Comparison of ENCODE assay signal across 16 cellular contexts in genomic region chr11:2521081-2521480, GRCh38.
A peak's percentile ranks its signal among the peaks of the same experiment; 100 is the strongest.
DNase-seq lines count a peak whose midpoint lies in the region; ATAC-seq and TF ChIP-seq lines count a peak whose summit lies in the region.
"Had no signal": no experiment of that assay in that cellular context is flagged by ENCODE, and none has a peak within 500 bp of the region (broad histone marks: within the 10 kb centered on the region; RNA-seq: fewer than 3 reads in every experiment).

No MANE protein-coding gene starts in this region.

- DNase-seq in natural killer cell treated with Interleukin-12 subunit alpha and Interleukin-12 subunit beta and Interleukin-15 and Interleukin-18, amount 100 ng/mL, for 72 hours (ENCODE audit: low spot score) = peak; percentile 44
- DNase-seq in natural killer cell (no peak), glutamatergic neuron (peak; percentile 13), osteoblast (ENCODE audit: insufficient read length, low spot score, missing footprints) (peak; percentile 45), aorta (peak; percentile 21 to 68), esophagus squamous epithelium (lab: John Stamatoyannopoulos, UW) (no peak), OCI-LY7 (ENCODE audit: low spot score) (no peak)
- DNase-seq: foreskin fibroblast, HFFc6, NCI-H1092, NCI-H2107 had no signal

- no peak for ATAC-seq in natural killer cell treated with Interleukin-12 subunit alpha and Interleukin-12 subunit beta and Interleukin-15 and Interleukin-18, amount 100 ng/mL, for 72 hours
- ATAC-seq in natural killer cell (no peak), aorta (ENCODE audit: low FRiP score) (no peak), HG03196 (IDR thresholded peaks at IDR 0.05; ENCODE audit: unreplicated experiment) (no peak)
- ATAC-seq: K562 had no signal

- H3K9me2 ChIP-seq in OCI-LY7 (ENCODE audit: insufficient read depth, low read length) = no peaks in the 10 kb centered on the region

- H3K4me2 ChIP-seq in osteoblast (ENCODE audit: insufficient read depth, low read length) (no peak overlapping the region), OCI-LY7 (ENCODE audit: low read length) (no peak overlapping the region)

- TF ChIP-seq CTCF in natural killer cell (IDR thresholded peaks at IDR 0.05) = no peak
- TF ChIP-seq CTCF in glutamatergic neuron (IDR thresholded peaks at IDR 0.05; ENCODE audit: partially characterized antibody, unreplicated experiment) = no peak
- no peak for TF ChIP-seq CTCF in osteoblast (IDR thresholded peaks at IDR 0.05; ENCODE audit: extremely low read depth, low read depth, low read length)
- TF ChIP-seq CTCF in esophagus squamous epithelium (IDR thresholded peaks at IDR 0.05) = no peak
- TF ChIP-seq CTCF in OCI-LY7 (conservative IDR thresholded peaks at IDR 0.05; ENCODE audit: low read length) = no peak

- H3K4me1 ChIP-seq in osteoblast (ENCODE audit: insufficient read depth, low read length) = no peaks in the 10 kb centered on the region
- H3K4me1 ChIP-seq in aorta (ENCODE audit: control insufficient read depth in 1 of 2, insufficient read depth in 2 of 2, low read length in 2 of 2) = no peaks in the 10 kb centered on the region
- peaks cover 0 to 13% (median 0%) of the 10 kb centered on the region in 3 donors for H3K4me1 ChIP-seq in esophagus squamous epithelium
- peaks cover under 1% of the 10 kb centered on the region for H3K4me1 ChIP-seq in OCI-LY7 (ENCODE audit: insufficient read depth, low read length, poor library complexity, severe bottlenecking)

- H3K4me3 ChIP-seq in osteoblast (ENCODE audit: insufficient read depth, low read length) (no peak overlapping the region), aorta (ENCODE audit: low read length in 2 of 2) (no peak overlapping the region), esophagus squamous epithelium (no peak overlapping the region), OCI-LY7 (ENCODE audit: low read depth, low read length, poor library complexity, severe bottlenecking) (no peak overlapping the region)
- H3K4me3 ChIP-seq: K562 had no signal

- H3K9me3 Mint-ChIP-seq in natural killer cell treated with Interleukin-12 subunit alpha and Interleukin-12 subunit beta and Interleukin-15 and Interleukin-18, amount 100 ng/mL, for 72 hours = no peaks in the 10 kb centered on the region
- H3K9me3 Mint-ChIP-seq in natural killer cell (no peaks in the 10 kb centered on the region), glutamatergic neuron (ENCODE audit: unreplicated experiment) (no peaks in the 10 kb centered on the region)
- H3K9me3 Mint-ChIP-seq: central memory CD8-positive, alpha-beta T cell; HFFc6; memory B cell; stimulated activated naive CD8-positive, alpha-beta T cell treated with anti-CD3 and anti-CD28 coated beads, Interleukin-15, Interleukin-2, amounts not matched to agents 100 ng/mL and 50 ng/mL, for 24 hours had no signal

- H3K27ac Mint-ChIP-seq in natural killer cell treated with Interleukin-12 subunit alpha and Interleukin-12 subunit beta and Interleukin-15 and Interleukin-18, amount 100 ng/mL, for 72 hours = no peak overlapping the region
- H3K27ac Mint-ChIP-seq in natural killer cell (no peak overlapping the region), glutamatergic neuron (ENCODE audit: unreplicated experiment) (no peak overlapping the region)
- H3K27ac Mint-ChIP-seq: HFFc6; memory B cell; stimulated activated naive CD8-positive, alpha-beta T cell treated with anti-CD3 and anti-CD28 coated beads, Interleukin-15, Interleukin-2, amounts not matched to agents 100 ng/mL and 50 ng/mL, for 24 hours had no signal

- H3K36me3 ChIP-seq in osteoblast (ENCODE audit: insufficient read depth, low read length) (no peaks in the 10 kb centered on the region), aorta (ENCODE audit: control insufficient read depth in 1 of 2, insufficient read depth in 2 of 2, low read length in 1 of 2) (no peaks in the 10 kb centered on the region), esophagus squamous epithelium (no peaks in the 10 kb centered on the region), OCI-LY7 (ENCODE audit: insufficient read depth, low read length) (no peaks in the 10 kb centered on the region)

- no peak overlapping the region for H3K4me3 Mint-ChIP-seq in natural killer cell treated with Interleukin-12 subunit alpha and Interleukin-12 subunit beta and Interleukin-15 and Interleukin-18, amount 100 ng/mL, for 72 hours
- H3K4me3 Mint-ChIP-seq in natural killer cell (no peak overlapping the region), glutamatergic neuron (ENCODE audit: unreplicated experiment) (no peak overlapping the region)
- H3K4me3 Mint-ChIP-seq: central memory CD8-positive, alpha-beta T cell; HFFc6; memory B cell; stimulated activated naive CD8-positive, alpha-beta T cell treated with anti-CD3 and anti-CD28 coated beads, Interleukin-15, Interleukin-2, amounts not matched to agents 100 ng/mL and 50 ng/mL, for 24 hours had no signal

- BruUV-seq in OCI-LY7 (replicated peaks; lab: Mats Ljungman, UMichigan) = no TSS peak

- no peak overlapping the region for H3K27ac ChIP-seq in osteoblast (ENCODE audit: low read depth, low read length)
- H3K27ac ChIP-seq in aorta (ENCODE audit: low read depth in 1 of 2, low read length in 2 of 2) = no peak overlapping the region
- H3K27ac ChIP-seq in esophagus squamous epithelium = no peak overlapping the region
- no peak overlapping the region for H3K27ac ChIP-seq in OCI-LY7 (ENCODE audit: low read depth, low read length, poor library complexity, severe bottlenecking)

- POLR2A ChIA-PET in OCI-LY7 (lab: Charles Lee) = no interaction called here

- no peaks in the 10 kb centered on the region for H3K4me1 Mint-ChIP-seq in natural killer cell treated with Interleukin-12 subunit alpha and Interleukin-12 subunit beta and Interleukin-15 and Interleukin-18, amount 100 ng/mL, for 72 hours (ENCODE audit: low read depth in 2 of 2)
- H3K4me1 Mint-ChIP-seq in natural killer cell (no peaks in the 10 kb centered on the region), glutamatergic neuron (ENCODE audit: low read depth, unreplicated experiment) (peaks cover 1% of the 10 kb centered on the region)

- H2AFZ ChIP-seq in osteoblast (ENCODE audit: low read length) (no peak overlapping the region), OCI-LY7 (ENCODE audit: low read length) (no peak overlapping the region)

- 92 to 95% methylated on average over 17 of the region's 17 CpGs for WGBS in aorta, 2 donors
- WGBS in esophagus squamous epithelium, 2 donors = 90 to 92% methylated on average over 17 of the region's 17 CpGs

- no peak for TF ChIP-seq POLR2A in esophagus squamous epithelium (IDR thresholded peaks at IDR 0.05)

- H3K36me3 Mint-ChIP-seq in natural killer cell treated with Interleukin-12 subunit alpha and Interleukin-12 subunit beta and Interleukin-15 and Interleukin-18, amount 100 ng/mL, for 72 hours = no peaks in the 10 kb centered on the region
- H3K36me3 Mint-ChIP-seq in natural killer cell = no peaks in the 10 kb centered on the region
- peaks cover 5% of the 10 kb centered on the region for H3K36me3 Mint-ChIP-seq in glutamatergic neuron (ENCODE audit: unreplicated experiment)

- peaks cover 10% of the 10 kb centered on the region in 2 donors for H3K27me3 Mint-ChIP-seq in natural killer cell treated with Interleukin-12 subunit alpha and Interleukin-12 subunit beta and Interleukin-15 and Interleukin-18, amount 100 ng/mL, for 72 hours
- H3K27me3 Mint-ChIP-seq in natural killer cell (ENCODE audit: low read depth in 2 of 2) (peaks cover 11 to 12% of the 10 kb centered on the region in 2 donors), glutamatergic neuron (ENCODE audit: unreplicated experiment) (peaks cover 9% of the 10 kb centered on the region)
- H3K27me3 Mint-ChIP-seq: memory B cell; stimulated activated naive CD8-positive, alpha-beta T cell treated with anti-CD3 and anti-CD28 coated beads, Interleukin-15, Interleukin-2, amounts not matched to agents 100 ng/mL and 50 ng/mL, for 24 hours had no signal

- CTCF ChIA-PET in OCI-LY7 (lab: Charles Lee; ENCODE audit: unreplicated experiment) = no interaction called here

- peaks cover 11% of the 10 kb centered on the region for H3K27me3 ChIP-seq in osteoblast (ENCODE audit: insufficient read depth, low read length)
- H3K27me3 ChIP-seq in aorta (ENCODE audit: control insufficient read depth in 1 of 2, insufficient read depth in 2 of 2, low read length in 1 of 2) = no peaks in the 10 kb centered on the region
- peaks cover 0 to 12% (median 0%) of the 10 kb centered on the region in 4 donors for H3K27me3 ChIP-seq in esophagus squamous epithelium

- H3K9me3 ChIP-seq in osteoblast (ENCODE audit: low read depth, low read length) (no peaks in the 10 kb centered on the region), aorta (ENCODE audit: control insufficient read depth, low read length) (no peaks in the 10 kb centered on the region), esophagus squamous epithelium (no peaks in the 10 kb centered on the region), OCI-LY7 (ENCODE audit: low read length) (no peaks in the 10 kb centered on the region)

- intact Hi-C loops in natural killer cell (cut with micrococcal nuclease) (no loop called here), aorta (cut with DNase I) (no loop called here), esophagus squamous epithelium (cut with DNase I) (no loop called here), OCI-LY7 (cut with micrococcal nuclease; ENCODE audit: unreplicated experiment) (no loop called here)

- H4K20me1 ChIP-seq in osteoblast (ENCODE audit: insufficient read depth, low read length) (no peaks in the 10 kb centered on the region), OCI-LY7 (ENCODE audit: insufficient read depth, low read length) (no peaks in the 10 kb centered on the region)

- H3K79me2 ChIP-seq in osteoblast (ENCODE audit: insufficient read depth, low read length) (no peaks in the 10 kb centered on the region), OCI-LY7 (ENCODE audit: insufficient read depth, low read depth, low read length) (no peaks in the 10 kb centered on the region)

Comparison
In these comparisons a context has a peak if more than half of its experiments do, and no peak if none do; other contexts are left out.
1. DNase-seq: peak in natural killer cell treated with Interleukin-12 subunit alpha and Interleukin-12 subunit beta and Interleukin-15 and Interleukin-18, amount 100 ng/mL, for 72 hours (single experiment), glutamatergic neuron (single experiment), osteoblast (single experiment) and aorta (2 of 2); none in natural killer cell (single experiment), esophagus squamous epithelium (single experiment) and OCI-LY7 (single experiment).